Comparison of ENCODE assay signal across 7 cellular contexts in genomic region chr7:98669417-98670015, GRCh38.
"Had no signal": no experiment of that assay in that cellular context is flagged by ENCODE, and none has a peak within 500 bp of the region (broad histone marks: within the 10 kb centered on the region; RNA-seq: fewer than 3 reads in every experiment).

No MANE protein-coding gene starts in this region.

- ATAC-seq: activated CD8-positive, alpha-beta T cell treated with anti-CD3 and anti-CD28 coated beads for 36 hours; pancreas; stimulated activated memory B cell treated with anti-CD40 and anti-IgM and Interleukin-4, amounts not matched to agents 10 μg/mL and 1 μg/mL and 100 μg/mL, for 72 hours had no signal

- DNase-seq: activated CD4-positive, alpha-beta T cell treated with anti-CD3 and anti-CD28 coated beads for 4 hours; activated CD8-positive, alpha-beta memory T cell treated with anti-CD3 and anti-CD28 coated beads, Interleukin-2, amount 50 U/mL, for 4 hours; activated CD8-positive, alpha-beta T cell treated with anti-CD3 and anti-CD28 coated beads for 36 hours; activated naive CD4-positive, alpha-beta T cell; kidney had no signal
